In the genomic region with DNA sequence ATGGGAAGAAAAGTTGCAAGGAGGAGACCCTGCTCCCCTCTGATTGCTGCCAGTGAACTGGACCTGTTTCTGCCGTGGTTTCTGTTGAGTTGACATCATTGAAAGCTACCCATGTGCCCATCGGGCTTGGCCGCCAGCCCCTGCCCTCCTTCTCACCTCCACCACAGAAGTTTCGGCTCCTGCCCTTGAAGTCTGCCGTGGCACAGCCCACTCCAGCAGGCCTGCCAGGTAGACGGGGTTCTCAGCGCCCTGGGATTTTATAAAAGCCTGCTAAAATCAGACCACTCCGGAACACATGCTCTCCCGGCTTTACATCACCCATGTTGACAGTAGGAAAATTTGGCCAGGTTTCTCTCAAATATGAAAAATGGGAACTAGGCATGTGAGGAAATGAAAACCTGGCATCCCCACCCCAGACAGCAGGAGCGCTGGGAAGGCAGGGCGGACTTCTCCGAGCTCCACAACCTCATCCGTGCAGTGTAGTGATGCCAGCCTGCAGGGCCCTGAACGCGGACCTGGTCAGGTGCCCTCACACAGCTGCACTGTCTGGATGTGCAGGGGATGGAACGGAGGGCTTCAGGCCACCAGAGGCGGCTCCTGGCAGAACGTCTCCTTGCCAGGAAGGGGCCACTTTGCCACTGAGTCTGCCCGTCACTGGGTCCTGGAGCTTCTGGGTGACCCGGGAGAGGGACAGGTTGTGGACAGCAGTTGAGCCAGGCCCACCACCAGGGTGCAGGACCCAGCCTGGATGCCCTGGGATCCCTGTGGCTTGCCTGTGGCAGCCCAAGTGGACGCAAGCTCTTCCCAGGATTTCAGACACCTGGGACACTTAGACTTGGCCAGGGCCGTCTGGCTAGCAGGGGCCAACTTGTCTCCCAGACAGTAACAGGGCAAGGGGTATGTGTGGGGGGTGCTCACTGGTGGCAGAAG, we compare ENCODE assay signal across 19 cellular contexts. TPM values are rescaled to one million over a fixed set of nuclear protein-coding genes. Genes with fewer than 3 reads are reported as not detected.
A peak's percentile ranks its signal among the peaks of the same experiment; 100 is the strongest.
DNase-seq lines count a peak whose midpoint lies in the region; FAIRE-seq and TF ChIP-seq lines count a peak whose summit lies in the region.
"Had no signal": no experiment of that assay in that cellular context is flagged by ENCODE, and none has a peak within 500 bp of the region (broad histone marks: within the 10 kb centered on the region; RNA-seq: fewer than 3 reads in every experiment).

No MANE protein-coding gene starts in this region.

- H3K27ac Mint-ChIP-seq in endodermal cell (peak overlapping the region; percentile 21), neural progenitor cell (no peak overlapping the region)
- H3K27ac Mint-ChIP-seq: activated CD4-positive, alpha-beta memory T cell treated with anti-CD3 and anti-CD28 coated beads, Interleukin-2, amount 10 ng/mL, durations not matched to agents 7 days and 5 days; activated naive CD8-positive, alpha-beta T cell treated with anti-CD3 and anti-CD28 coated beads, Interleukin-2, amount 50 U/mL, for 24 hours; stimulated activated naive CD8-positive, alpha-beta T cell treated with anti-CD3 and anti-CD28 coated beads, Interleukin-15, Interleukin-2, amounts not matched to agents 100 ng/mL and 50 ng/mL, for 24 hours had no signal

- H3F3A ChIP-seq in Loucy (ENCODE audit: low read depth) (peaks cover 2% of the 10 kb centered on the region; the same call in 1 of the 2 replicates), neural progenitor cell (ENCODE audit: low read depth) (peaks cover 69% of the 10 kb centered on the region)

- 91 to 96% methylated on average over 8 to 22 of the region's 22 CpGs for WGBS in endodermal cell (ENCODE audit: insufficient coverage in 1 of 2, insufficient read length in 1 of 2), 2 experiments

- H3K36me3 ChIP-seq in BLaER1 (no peaks in the 10 kb centered on the region), Loucy (ENCODE audit: insufficient read depth, low read length) (peaks cover 10% of the 10 kb centered on the region; the same call in 1 of the 2 replicates), endodermal cell (ENCODE audit: control insufficient read depth, insufficient read depth, low read length) (no peaks in the 10 kb centered on the region), neural progenitor cell (no peaks in the 10 kb centered on the region)
- H3K36me3 ChIP-seq: left lung, uterus had no signal

- no peaks in the 10 kb centered on the region for H3K27me3 ChIP-seq in BLaER1
- no peaks in the 10 kb centered on the region for H3K27me3 ChIP-seq in Loucy (ENCODE audit: insufficient read depth, low read length, poor library complexity, severe bottlenecking)
- H3K27me3 ChIP-seq in endodermal cell (ENCODE audit: control insufficient read depth, insufficient read depth, low read length, poor library complexity, severe bottlenecking), result no peaks in the 10 kb centered on the region
- peaks cover 18% of the 10 kb centered on the region for H3K27me3 ChIP-seq in neural progenitor cell
- H3K27me3 ChIP-seq: left lung, uterus had no signal

- peaks cover 2% of the 10 kb centered on the region for H3K27me3 Mint-ChIP-seq in endodermal cell (ENCODE audit: insufficient read depth)
- H3K27me3 Mint-ChIP-seq in neural progenitor cell (ENCODE audit: insufficient read depth, low read depth), result peaks cover 26% of the 10 kb centered on the region
- H3K27me3 Mint-ChIP-seq: activated naive CD8-positive, alpha-beta T cell treated with anti-CD3 and anti-CD28 coated beads, Interleukin-2, amount 50 U/mL, for 24 hours; stimulated activated naive CD8-positive, alpha-beta T cell treated with anti-CD3 and anti-CD28 coated beads, Interleukin-15, Interleukin-2, amounts not matched to agents 100 ng/mL and 50 ng/mL, for 24 hours had no signal

- DNase-seq in endodermal cell (peak; percentile 50), neural progenitor cell (ENCODE audit: low spot score) (no peak), HT-29 (ENCODE audit: low spot score) (no peak), NCI-H2029 (lab: John Stamatoyannopoulos, UW) (no peak), RCC 7860 (ENCODE audit: low spot score) (no peak), NCI-H2107 (lab: John Stamatoyannopoulos, UW) (no peak)
- DNase-seq: activated CD4-positive, alpha-beta memory T cell treated with anti-CD3 and anti-CD28 coated beads, Interleukin-2, amount 10 ng/mL, durations not matched to agents 7 days and 5 days; activated naive CD8-positive, alpha-beta T cell treated with anti-CD3 and anti-CD28 coated beads, Interleukin-2, amount 50 U/mL, for 24 hours; GOT3; left lung; MM.1S; NCI-H1930; NCI-H748 treated with DMSO at 0.1 percent for 48 hours; stimulated activated CD4-positive, alpha-beta T cell treated with anti-CD3 and anti-CD28 coated beads, Interleukin-15, amount 100 ng/mL, for 24 hours; uterus had no signal

- no peak for FAIRE-seq in RCC 7860 (lab: Jason Lieb, UNC)
- FAIRE-seq: G401.6 had no signal

- H3K9me3 Mint-ChIP-seq in endodermal cell, result no peaks in the 10 kb centered on the region
- no peaks in the 10 kb centered on the region for H3K9me3 Mint-ChIP-seq in neural progenitor cell
- H3K9me3 Mint-ChIP-seq: activated CD4-positive, alpha-beta memory T cell treated with anti-CD3 and anti-CD28 coated beads, Interleukin-2, amount 10 ng/mL, durations not matched to agents 7 days and 5 days; activated naive CD8-positive, alpha-beta T cell treated with anti-CD3 and anti-CD28 coated beads, Interleukin-2, amount 50 U/mL, for 24 hours; stimulated activated naive CD8-positive, alpha-beta T cell treated with anti-CD3 and anti-CD28 coated beads, Interleukin-15, Interleukin-2, amounts not matched to agents 100 ng/mL and 50 ng/mL, for 24 hours had no signal

- H3K4me3 Mint-ChIP-seq in endodermal cell, result peak overlapping the region; percentile 49
- H3K4me3 Mint-ChIP-seq in neural progenitor cell, result peak overlapping the region; percentile 30
- H3K4me3 Mint-ChIP-seq: activated CD4-positive, alpha-beta memory T cell treated with anti-CD3 and anti-CD28 coated beads, Interleukin-2, amount 10 ng/mL, durations not matched to agents 7 days and 5 days; activated naive CD8-positive, alpha-beta T cell treated with anti-CD3 and anti-CD28 coated beads, Interleukin-2, amount 50 U/mL, for 24 hours; stimulated activated naive CD8-positive, alpha-beta T cell treated with anti-CD3 and anti-CD28 coated beads, Interleukin-15, Interleukin-2, amounts not matched to agents 100 ng/mL and 50 ng/mL, for 24 hours had no signal

- H2AFZ ChIP-seq in Loucy (ENCODE audit: low read length) (no peak overlapping the region), neural progenitor cell (replicated peaks) (no peak overlapping the region)

- H4K20me1 ChIP-seq in BLaER1 (peaks cover 78% of the 10 kb centered on the region), Loucy (ENCODE audit: insufficient read depth, low read length, poor library complexity, severe bottlenecking) (peaks cover 70% of the 10 kb centered on the region), neural progenitor cell (ENCODE audit: low read depth) (peaks cover 17% of the 10 kb centered on the region)

- TF ChIP-seq CTCF in Loucy (conservative IDR thresholded peaks at IDR 0.05; ENCODE audit: low read length), result no peak
- TF ChIP-seq CTCF in endodermal cell (conservative IDR thresholded peaks at IDR 0.05), result peak; percentile 25
- no peak for TF ChIP-seq CTCF in neural progenitor cell (IDR thresholded peaks at IDR 0.05)

- H3K9ac ChIP-seq in BLaER1, result peak overlapping the region; percentile 64
- peak overlapping the region; percentile 61 for H3K9ac ChIP-seq in Loucy (ENCODE audit: low read depth, low read length, poor library complexity, severe bottlenecking)
- no peak overlapping the region for H3K9ac ChIP-seq in endodermal cell (ENCODE audit: extremely low read depth, low read length, poor library complexity, severe bottlenecking)
- no peak overlapping the region for H3K9ac ChIP-seq in neural progenitor cell

- H3K4me1 ChIP-seq in BLaER1, result peaks cover 96% of the 10 kb centered on the region
- H3K4me1 ChIP-seq in Loucy (ENCODE audit: insufficient read depth, low read length, poor library complexity, severe bottlenecking), result peaks cover 66% of the 10 kb centered on the region
- H3K4me1 ChIP-seq in endodermal cell (ENCODE audit: control insufficient read depth, insufficient read depth, low read length), result peaks cover 37% of the 10 kb centered on the region
- H3K4me1 ChIP-seq in neural progenitor cell, result peaks cover 56% of the 10 kb centered on the region

- H3K36me3 Mint-ChIP-seq in endodermal cell (ENCODE audit: low read depth) (no peaks in the 10 kb centered on the region), neural progenitor cell (no peaks in the 10 kb centered on the region)

- H3K4me2 ChIP-seq in BLaER1 (peak overlapping the region; percentile 97), Loucy (ENCODE audit: low read depth, low read length, poor library complexity, severe bottlenecking) (peak overlapping the region; percentile 69), neural progenitor cell (peak overlapping the region; percentile 78)

- H3K27ac ChIP-seq in BLaER1 (peak overlapping the region; percentile 87), endodermal cell (ENCODE audit: low read depth, low read length) (no peak overlapping the region), neural progenitor cell (no peak overlapping the region)
- H3K27ac ChIP-seq: uterus had no signal

- peak overlapping the region; percentile 43; the same call in 1 of the 2 replicates for H3K4me3 ChIP-seq in BLaER1
- peak overlapping the region; percentile 20 for H3K4me3 ChIP-seq in Loucy (ENCODE audit: low read length, poor library complexity, severe bottlenecking)
- no peak overlapping the region for H3K4me3 ChIP-seq in endodermal cell (ENCODE audit: low read length)
- H3K4me3 ChIP-seq in neural progenitor cell, result no peak overlapping the region
- H3K4me3 ChIP-seq: left lung, uterus had no signal

- no peaks in the 10 kb centered on the region for H3K9me2 ChIP-seq in Loucy (replicated peaks; ENCODE audit: low read depth, low read length)

- peaks cover 96% of the 10 kb centered on the region for H3K79me2 ChIP-seq in Loucy (ENCODE audit: insufficient read depth, low read length)
- H3K79me2 ChIP-seq in neural progenitor cell (ENCODE audit: low read depth), result no peaks in the 10 kb centered on the region

- H3K9me3 ChIP-seq in BLaER1 (no peaks in the 10 kb centered on the region), Loucy (ENCODE audit: insufficient read depth, low read depth, low read length) (no peaks in the 10 kb centered on the region), endodermal cell (ENCODE audit: control insufficient read depth, low read length) (no peaks in the 10 kb centered on the region), neural progenitor cell (ENCODE audit: low read depth) (no peaks in the 10 kb centered on the region)
- H3K9me3 ChIP-seq: left lung, uterus had no signal

- H3K4me1 Mint-ChIP-seq in endodermal cell (peaks cover 66% of the 10 kb centered on the region), neural progenitor cell (peaks cover 79% of the 10 kb centered on the region)

RNA-seq across cellular contexts. Expression of gene GSE1, which starts 6.9 kb away (rescaled TPM):
- 100 to 1,000 TPM; 108 to 128 TPM for total RNA-seq in endodermal cell
- polyA plus RNA-seq in endodermal cell (2013, experiment 1 of 2), result 55.0 TPM
- polyA plus RNA-seq in endodermal cell (2013, experiment 2 of 2), result 54.2 TPM
- 7.7 and 20.4 TPM in 2 replicates for total RNA-seq in neural progenitor cell (ENCODE audit: low replicate concordance)
- 81.1 and 84.7 TPM in 2 replicates for total RNA-seq in HT-29 (2014; rRNA removed; shearing (Covaris generic))

Comparison
In these comparisons a context has a peak if more than half of its experiments do, and no peak if none do; other contexts are left out.
1. H3K4me3 ChIP-seq: peak in BLaER1 (single experiment) and Loucy (single experiment); none in endodermal cell (single experiment) and neural progenitor cell (single experiment).
2. H3K9ac ChIP-seq: peak in BLaER1 (single experiment) and Loucy (single experiment); none in endodermal cell (single experiment) and neural progenitor cell (single experiment).
3. Peak in every context shown above with its lines, with median percentiles within 50 percentile points of each other: H3K4me2 ChIP-seq.